1 cellular context compared by ENCODE assay signal in genomic region chr4:78331186-78331585, GRCh38.
TF ChIP-seq lines count a peak whose summit lies in the region.

No MANE protein-coding gene starts in this region.

TF ChIP-seq in GM23338, 12 proteins besides CTCF, POLR2A, EP300 and RAD21 (continued from another document):
- TF ChIP-seq NANOG (IDR thresholded peaks at IDR 0.05; ENCODE audit: borderline replicate concordance) (no peak), ZNF462 (CRISPR knock-in tag; IDR thresholded peaks at IDR 0.05) (no peak), ZNF331 (CRISPR knock-in tag; IDR thresholded peaks at IDR 0.05; ENCODE audit: low read depth) (no peak)
